Comparison of ENCODE assay signal across 9 cellular contexts in genomic region chr10:62083413-62083794, GRCh38.
DNase-seq lines count a peak whose midpoint lies in the region; ATAC-seq, FAIRE-seq and TF ChIP-seq lines count a peak whose summit lies in the region.
"Had no signal": no experiment of that assay in that cellular context is flagged by ENCODE, and none has a peak within 500 bp of the region (broad histone marks: within the 10 kb centered on the region; RNA-seq: fewer than 3 reads in every experiment).

No MANE protein-coding gene starts in this region.

- TF ChIP-seq CTCF in foreskin fibroblast (IDR thresholded peaks at IDR 0.05; ENCODE audit: low read depth, low read length), result no peak

- peaks cover 23% of the 10 kb centered on the region for H3K4me1 Mint-ChIP-seq in T-helper 17 cell

- H3K4me3 ChIP-seq in skin epidermis (no peak overlapping the region), foreskin fibroblast (ENCODE audit: low read depth in 1 of 2, low read length in 2 of 2) (no peak overlapping the region)

- H3K27ac Mint-ChIP-seq in T-helper 17 cell, result peak overlapping the region; percentile 95

- DNase-seq in NCI-H1105 treated with DMSO at 0.1 percent for 48 hours (lab: John Stamatoyannopoulos, UW) (peak; percentile 41), NCI-H1105 (lab: John Stamatoyannopoulos, UW) (no peak), T-helper 17 cell (no peak), germinal center (ENCODE audit: low spot score) (peak; percentile 18), foreskin fibroblast (no peak), H54 (ENCODE audit: insufficient read length, low spot score) (no peak)

- peaks cover under 1% of the 10 kb centered on the region for H3K36me3 Mint-ChIP-seq in T-helper 17 cell (ENCODE audit: low read depth)

- peak overlapping the region; percentile 84 for H3K4me3 Mint-ChIP-seq in T-helper 17 cell

- H3K27me3 Mint-ChIP-seq in T-helper 17 cell, result no peaks in the 10 kb centered on the region

- TF ChIP-seq POLR2A in H54 (IDR thresholded peaks at IDR 0.05; ENCODE audit: low read depth, low read length), result no peak

- no peak for FAIRE-seq in H54 (lab: Jason Lieb, UNC)
- FAIRE-seq: TTC549 had no signal

- peak; percentile 39 for ATAC-seq in T-helper 17 cell
- ATAC-seq in HG03571 (IDR thresholded peaks at IDR 0.05; ENCODE audit: unreplicated experiment), result no peak

- no peaks in the 10 kb centered on the region for H3K9me3 ChIP-seq in T-helper 17 cell (ENCODE audit: control insufficient read depth, low read length, poor library complexity, severe bottlenecking)

- peak overlapping the region in 20 of 21 experiments; percentile 16 to 88 (median 81) for H3K27ac ChIP-seq in skin epidermis

Comparison
In these comparisons a context has a peak if more than half of its experiments do, and no peak if none do; other contexts are left out.
1. DNase-seq: peak in NCI-H1105 treated with DMSO at 0.1 percent for 48 hours (single experiment) and germinal center (single experiment); none in NCI-H1105 (single experiment), T-helper 17 cell (0 of 3), foreskin fibroblast (0 of 2) and H54 (single experiment).